ENCODE assay signal across 13 cellular contexts in the genomic region with DNA sequence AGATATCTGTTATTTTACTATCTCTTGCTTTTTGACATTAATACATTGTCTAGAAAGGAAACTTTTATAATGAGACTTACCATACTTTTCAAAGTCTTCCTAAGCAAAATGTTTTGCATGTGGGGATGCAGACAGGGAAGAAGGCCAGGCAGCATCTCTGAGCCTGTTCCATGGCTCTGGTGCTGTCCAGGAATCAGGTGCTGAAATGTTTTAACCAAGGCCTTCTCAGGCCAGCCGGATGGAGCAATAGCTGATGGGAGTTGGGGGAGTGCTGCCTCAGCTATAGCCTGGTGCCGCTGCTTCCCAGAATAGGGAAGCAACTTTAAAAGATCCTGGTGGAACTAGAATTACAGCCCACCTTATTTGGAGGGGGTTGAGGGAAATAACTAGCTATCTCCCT. TPM values are rescaled to one million over a fixed set of nuclear protein-coding genes. Genes with fewer than 3 reads are reported as not detected.
DNase-seq lines count a peak whose midpoint lies in the region; ATAC-seq, FAIRE-seq and TF ChIP-seq lines count a peak whose summit lies in the region.
"Had no signal": no experiment of that assay in that cellular context is flagged by ENCODE, and none has a peak within 500 bp of the region (broad histone marks: within the 10 kb centered on the region; RNA-seq: fewer than 3 reads in every experiment).

No MANE protein-coding gene starts in this region.

- H3K4me1 ChIP-seq in A673 (ENCODE audit: insufficient read depth, low read length, poor library complexity, severe bottlenecking) (no peaks in the 10 kb centered on the region), esophagus muscularis mucosa (no peaks in the 10 kb centered on the region)
- H3K4me1 ChIP-seq: uterus had no signal

- no peak for ATAC-seq in GM19467 (IDR thresholded peaks at IDR 0.05; ENCODE audit: unreplicated experiment)

- H3K4me3 ChIP-seq in A673 (ENCODE audit: low read depth, low read length, poor library complexity, severe bottlenecking): no peak overlapping the region
- no peak overlapping the region for H3K4me3 ChIP-seq in esophagus muscularis mucosa
- H3K4me3 ChIP-seq: uterus had no signal

- H3K27me3 ChIP-seq in A673 (replicated peaks; ENCODE audit: insufficient read depth, low read depth, low read length, poor library complexity) (peaks cover 45% of the 10 kb centered on the region), esophagus muscularis mucosa (peaks cover 0 to 22% (median 0%) of the 10 kb centered on the region in 4 donors)
- H3K27me3 ChIP-seq: uterus had no signal

- no peaks in the 10 kb centered on the region for H3K27me3 Mint-ChIP-seq in T-helper 2 cell treated with Interferon-gamma antibody and Interleukin-4, amounts not matched to agents 5 μg/mL and 100 μg/mL, for 36 hours (ENCODE audit: low read depth)

- POLR2A ChIA-PET in A673 (lab: Charles Lee; ENCODE audit: low non-redundant PET): no interaction called here

- CTCF ChIA-PET in A673 (lab: Charles Lee): no interaction called here

- H3K36me3 ChIP-seq in A673 (ENCODE audit: insufficient read depth, low read length, poor library complexity, severe bottlenecking) (no peaks in the 10 kb centered on the region), esophagus muscularis mucosa (no peaks in the 10 kb centered on the region)
- H3K36me3 ChIP-seq: uterus had no signal

- no TSS peak for BruUV-seq in A673 (replicated peaks; lab: Mats Ljungman, UMichigan)

- no peak for TF ChIP-seq EP300 in esophagus muscularis mucosa (IDR thresholded peaks at IDR 0.05)

- no peaks in the 10 kb centered on the region for H3K9me3 Mint-ChIP-seq in T-helper 2 cell treated with Interferon-gamma antibody and Interleukin-4, amounts not matched to agents 5 μg/mL and 100 μg/mL, for 36 hours
- H3K9me3 Mint-ChIP-seq: central memory CD8-positive, alpha-beta T cell had no signal

- no peak overlapping the region for H3K4me3 Mint-ChIP-seq in T-helper 2 cell treated with Interferon-gamma antibody and Interleukin-4, amounts not matched to agents 5 μg/mL and 100 μg/mL, for 36 hours
- H3K4me3 Mint-ChIP-seq: B cell; central memory CD8-positive, alpha-beta T cell had no signal

- WGBS in esophagus muscularis mucosa: 23% methylated on average over 2 of the region's 2 CpGs

- no peak overlapping the region for H3K27ac Mint-ChIP-seq in T-helper 2 cell treated with Interferon-gamma antibody and Interleukin-4, amounts not matched to agents 5 μg/mL and 100 μg/mL, for 36 hours
- H3K27ac Mint-ChIP-seq: B cell had no signal

- TF ChIP-seq POLR2A in esophagus muscularis mucosa (IDR thresholded peaks at IDR 0.05; ENCODE audit: low read depth): no peak

- H3K36me3 Mint-ChIP-seq in T-helper 2 cell treated with Interferon-gamma antibody and Interleukin-4, amounts not matched to agents 5 μg/mL and 100 μg/mL, for 36 hours (ENCODE audit: low read depth): no peaks in the 10 kb centered on the region

- FAIRE-seq in HTR-8/SVneo (lab: Jason Lieb, UNC): no peak

- intact Hi-C loops in A673 (cut with micrococcal nuclease; ENCODE audit: unreplicated experiment): no loop called here
- intact Hi-C loops in esophagus muscularis mucosa (cut with DNase I): no loop called here

- TF ChIP-seq CTCF in A673 (conservative IDR thresholded peaks at IDR 0.05; ENCODE audit: low read depth, low read length) (no peak), esophagus muscularis mucosa (IDR thresholded peaks at IDR 0.05) (no peak)

- DNase-seq in A673 (ENCODE audit: low spot score): peak; percentile 58
- DNase-seq in HTR-8/SVneo (ENCODE audit: insufficient read length, low spot score): peak; percentile 22
- DNase-seq in astrocyte of the hippocampus (ENCODE audit: low read depth, low spot score): peak; percentile 57
- peak; percentile 29 for DNase-seq in iris pigment epithelial cell (ENCODE audit: low read depth)
- no peak for DNase-seq in T-helper 2 cell treated with Interferon-gamma antibody and Interleukin-4, amounts not matched to agents 5 μg/mL and 100 μg/mL, for 36 hours (ENCODE audit: low spot score)
- DNase-seq in NOMO-1 treated with DMSO at 0.1 percent for 48 hours (lab: John Stamatoyannopoulos, UW; ENCODE audit: unreplicated experiment): no peak
- no peak for DNase-seq in esophagus muscularis mucosa (ENCODE audit: extremely low spot score)
- DNase-seq: NCI-H2081 treated with DMSO at 0.1 percent for 48 hours, nucleus accumbens, uterus had no signal

- no peaks in the 10 kb centered on the region for H3K9me3 ChIP-seq in A673 (ENCODE audit: low read depth, low read length, poor library complexity, severe bottlenecking)
- no peaks in the 10 kb centered on the region for H3K9me3 ChIP-seq in esophagus muscularis mucosa

- no peaks in the 10 kb centered on the region for H3K4me1 Mint-ChIP-seq in T-helper 2 cell treated with Interferon-gamma antibody and Interleukin-4, amounts not matched to agents 5 μg/mL and 100 μg/mL, for 36 hours (ENCODE audit: low read depth)
- H3K4me1 Mint-ChIP-seq: B cell; central memory CD8-positive, alpha-beta T cell had no signal

- no peak overlapping the region for H3K27ac ChIP-seq in A673 (ENCODE audit: low read depth, low read length, poor library complexity, severe bottlenecking)
- no peak overlapping the region for H3K27ac ChIP-seq in esophagus muscularis mucosa (replicated peaks in 1 of 4)
- H3K27ac ChIP-seq: uterus had no signal

RNA-seq across cellular contexts. Expression of gene CRTAC1, which starts 38.5 kb away (rescaled TPM):
- total RNA-seq in A673 (2021) (not detected in 2 replicates), esophagus muscularis mucosa (1 to 10 TPM; 4.0 to 8.7 (median 5.0) TPM)
- total RNA-seq: B cell had no signal

Comparison
In these comparisons a context has a peak if more than half of its experiments do, and no peak if none do; other contexts are left out.
1. DNase-seq: peak in A673 (single experiment), HTR-8/SVneo (single experiment), astrocyte of the hippocampus (single experiment) and iris pigment epithelial cell (single experiment); none in T-helper 2 cell treated with Interferon-gamma antibody and Interleukin-4, amounts not matched to agents 5 μg/mL and 100 μg/mL, for 36 hours (single experiment), NOMO-1 treated with DMSO at 0.1 percent for 48 hours (single experiment) and esophagus muscularis mucosa (single experiment).